ENCODE assay signal across 1 cellular context in genomic region chr4:6781561-6781960, GRCh38.
TF ChIP-seq lines count a peak whose summit lies in the region.

No MANE protein-coding gene starts in this region.

TF ChIP-seq in GM23338, 12 proteins besides CTCF, POLR2A, EP300 and RAD21 (continued from another document):
- TF ChIP-seq ZNF462 (CRISPR knock-in tag; IDR thresholded peaks at IDR 0.05) = no peak
- TF ChIP-seq ETS1 (IDR thresholded peaks at IDR 0.05) = no peak
- TF ChIP-seq CREB1 (CRISPR knock-in tag; IDR thresholded peaks at IDR 0.05; ENCODE audit: low read depth) = no peak
